8 cellular contexts compared by ENCODE assay signal in genomic region chr7:2248984-2249694, GRCh38. TPM values are rescaled to one million over a fixed set of nuclear protein-coding genes. Genes with fewer than 3 reads are reported as not detected.
A peak's percentile ranks its signal among the peaks of the same experiment; 100 is the strongest.
DNase-seq lines count a peak whose midpoint lies in the region; ATAC-seq, FAIRE-seq and TF ChIP-seq lines count a peak whose summit lies in the region.

No MANE protein-coding gene starts in this region.

- 23 to 46% methylated on average over 24 of the region's 24 CpGs for WGBS in lung, 2 donors

- H3K27me3 ChIP-seq in AG04450 (ENCODE audit: control insufficient read depth, insufficient read depth, low read length) (no peaks in the 10 kb centered on the region), lung (ENCODE audit: control insufficient read depth, insufficient read depth) (no peaks in the 10 kb centered on the region)

- CTCF ChIA-PET in AG04450 (lab: Charles Lee) = interaction anchor here (0.5 to 2.8 kb wide), 10 partner anchors 11 to 368 kb away, joined by 3 to 29 read pairs (median 4); no protein-coding TSS in a partner anchor

- H3K4me3 ChIP-seq in AG04450 (ENCODE audit: low read depth, low read length) = no peak overlapping the region; the same call in 1 of the 2 replicates
- H3K4me3 ChIP-seq in lung = no peak overlapping the region

- no peaks in the 10 kb centered on the region; the same call in 1 of the 2 replicates for H3K9me3 ChIP-seq in AG04450 (ENCODE audit: control insufficient read depth, insufficient read depth, low read length)
- H3K9me3 ChIP-seq in lung (ENCODE audit: control insufficient read depth in 2 of 2, insufficient read depth in 1 of 2, low read length in 1 of 2) = no peaks in the 10 kb centered on the region

- peaks cover 0 to 9% of the 10 kb centered on the region in 2 donors for H3K36me3 ChIP-seq in lung (ENCODE audit: control insufficient read depth in 2 of 2, insufficient read depth in 2 of 2, low read length in 2 of 2)

- peak; percentile 96 for FAIRE-seq in urothelium cell line (lab: Jason Lieb, UNC)

- peaks cover 0 to 7% of the 10 kb centered on the region in 2 donors for H3K4me1 ChIP-seq in lung (ENCODE audit: control insufficient read depth in 2 of 2, insufficient read depth in 2 of 2, low read length in 2 of 2)

- DNase-seq in AG04450 (ENCODE audit: low read depth, low spot score) (peak; percentile 89), GM19240 (ENCODE audit: insufficient read length, low spot score) (peak; percentile 41), NOMO-1 (lab: John Stamatoyannopoulos, UW; ENCODE audit: unreplicated experiment in 2 of 2) (peak; percentile 46 to 86), brain pericyte (ENCODE audit: low read depth, low spot score) (peak; percentile 91), lung (ENCODE audit: low spot score) (peak; percentile 50), urothelium cell line (ENCODE audit: low spot score) (peak; percentile 84), RPMI8226 (no peak), NCI-H69 (lab: John Stamatoyannopoulos, UW) (no peak)

- ATAC-seq in lung (ENCODE audit: insufficient read depth, low FRiP score) = peak; percentile 56

- H3K27ac ChIP-seq in AG04450 (ENCODE audit: low read depth, low read length) (peak overlapping the region; percentile 99), lung (ENCODE audit: low read depth in 1 of 2, low read length in 1 of 2) (no peak overlapping the region)

- TF ChIP-seq CTCF in AG04450 (IDR thresholded peaks at IDR 0.05; ENCODE audit: low read depth, low read length) = no peak
- TF ChIP-seq CTCF in lung (IDR thresholded peaks at IDR 0.05; ENCODE audit: control extremely low read depth, extremely low read depth) = no peak

- POLR2A ChIA-PET in AG04450 (lab: Yijun Ruan, JAX) = interaction anchor here (0.5 to 1.6 kb wide), 7 partner anchors 10 to 107 kb away, joined by 3 to 5 read pairs (median 4); no protein-coding TSS in a partner anchor

RNA-seq across cellular contexts. Expression of gene NUDT1, which starts 7.1 kb away (rescaled TPM):
- polyA plus RNA-seq in AG04450 (2011; rRNA removed) (11.5 and 15.2 TPM in 2 replicates), lung (10 to 100 TPM; 20.9 to 24.7 TPM)
- polyA minus RNA-seq in AG04450 (2011; rRNA and poly(A)+ RNA removed) = 14.3 and 15.7 TPM in 2 replicates
- total RNA-seq in lung = 10 to 100 TPM in 1 of 2 donors, 1 to 10 TPM in 1; 9.3 to 16.1 TPM

RNA-seq across cellular contexts. Expression of gene MRM2, which starts 7.1 kb away (rescaled TPM):
- polyA plus RNA-seq in AG04450 (2011; rRNA removed) = 17.7 and 18.4 TPM in 2 replicates
- 8.6 and 13.1 TPM in 2 replicates for polyA minus RNA-seq in AG04450 (2011; rRNA and poly(A)+ RNA removed)
- 10 to 100 TPM; 18.7 to 24.7 TPM for total RNA-seq in lung
- 10 to 100 TPM; 21.5 to 25.5 TPM for polyA plus RNA-seq in lung

RNA-seq across cellular contexts. Expression of gene MAD1L1, which starts 16.4 kb away (rescaled TPM):
- polyA plus RNA-seq in AG04450 (2011; rRNA removed) (11.9 and 13.5 TPM in 2 replicates), lung (10 to 100 TPM; 43.0 to 46.0 TPM)
- 21.9 and 24.0 TPM in 2 replicates for polyA minus RNA-seq in AG04450 (2011; rRNA and poly(A)+ RNA removed)
- total RNA-seq in lung = 10 to 100 TPM; 53.7 to 54.9 TPM

Comparison
In these comparisons a context has a peak if more than half of its experiments do, and no peak if none do; other contexts are left out.
1. DNase-seq: peak in AG04450 (single experiment), GM19240 (single experiment), NOMO-1 (2 of 2), brain pericyte (single experiment), lung (single experiment) and urothelium cell line (single experiment); none in RPMI8226 (single experiment) and NCI-H69 (single experiment).